19 cellular contexts compared by ENCODE assay signal in genomic region chr15:70166506-70167087, GRCh38.
DNase-seq lines count a peak whose midpoint lies in the region; ATAC-seq and TF ChIP-seq lines count a peak whose summit lies in the region.
"Had no signal": no experiment of that assay in that cellular context is flagged by ENCODE, and none has a peak within 500 bp of the region (broad histone marks: within the 10 kb centered on the region; RNA-seq: fewer than 3 reads in every experiment).

No MANE protein-coding gene starts in this region.

- H3K4me3 ChIP-seq in heart right ventricle (no peak overlapping the region), psoas muscle (no peak overlapping the region)
- H3K4me3 ChIP-seq: A549; BLaER1 treated with 17β-estradiol and CSF1 and Interleukin-3, amounts not matched to agents 10 nM and 100 nM; GM12878; GM23248 had no signal

- no peak overlapping the region for H3K27ac Mint-ChIP-seq in WTC11

- no peak overlapping the region for H3K4me3 Mint-ChIP-seq in WTC11

- peaks cover 0 to 9% (median 0%) of the 10 kb centered on the region in 7 donors for H3K27me3 ChIP-seq in heart right ventricle
- H3K27me3 ChIP-seq in psoas muscle (ENCODE audit: insufficient read depth in 3 of 3, low read length in 2 of 3) = peaks cover 0 to 2% (median 0%) of the 10 kb centered on the region in 3 donors

- H3K27ac ChIP-seq in heart right ventricle = peak overlapping the region in 9 of 10 donors; percentile 49 to 92 (median 75)
- H3K27ac ChIP-seq in psoas muscle = peak overlapping the region; percentile 82
- H3K27ac ChIP-seq: A549; BLaER1 treated with 17β-estradiol and CSF1 and Interleukin-3, amounts not matched to agents 10 nM and 100 nM; GM23248 had no signal

- H3K36me3 ChIP-seq in heart right ventricle = no peaks in the 10 kb centered on the region
- no peaks in the 10 kb centered on the region for H3K36me3 ChIP-seq in psoas muscle (ENCODE audit: insufficient read depth in 1 of 2, low read depth in 1 of 2)
- H3K36me3 ChIP-seq: BLaER1 treated with 17β-estradiol and CSF1 and Interleukin-3, amounts not matched to agents 10 nM and 100 nM had no signal

- H3K9me3 ChIP-seq in heart right ventricle (peaks cover 0 to 6% (median 0%) of the 10 kb centered on the region in 11 donors), psoas muscle (no peaks in the 10 kb centered on the region)

- CTCF ChIA-PET in WTC11 (lab: Charles Lee) = no interaction called here

- no peak for ATAC-seq in heart right ventricle
- ATAC-seq in Right ventricle myocardium inferior = no peak
- ATAC-seq in psoas muscle = no peak
- no peak for ATAC-seq in WTC11
- ATAC-seq: A549, GM12878 had no signal

- no peak for TF ChIP-seq CTCF in heart right ventricle (IDR thresholded peaks at IDR 0.05)
- TF ChIP-seq CTCF in psoas muscle (IDR thresholded peaks at IDR 0.05) = no peak
- TF ChIP-seq CTCF in WTC11 (IDR thresholded peaks at IDR 0.05) = no peak

- no peak for DNase-seq in heart right ventricle
- no peak for DNase-seq in Right ventricle myocardium inferior (ENCODE audit: missing footprints)
- peak; percentile 81 for DNase-seq in mesenteric fat pad (ENCODE audit: low spot score)
- no peak for DNase-seq in psoas muscle
- DNase-seq in WTC11 (ENCODE audit: low spot score) = no peak
- DNase-seq in SW480 (ENCODE audit: low spot score) = no peak
- no peak for DNase-seq in NCI-H345 treated with DMSO at 0.1 percent for 48 hours (lab: John Stamatoyannopoulos, UW; ENCODE audit: unreplicated experiment)
- DNase-seq: DND-41, GDM1, NCI-H1105 treated with DMSO at 0.1 percent for 48 hours, NCI-H1694 treated with DMSO at 0.1 percent for 48 hours, NCI-H2107, NCI-H226, NCI-H526 treated with DMSO at 0.1 percent for 48 hours, OCI-M1 had no signal

- no peaks in the 10 kb centered on the region for H3K9me3 Mint-ChIP-seq in WTC11

- WGBS in heart right ventricle, 2 donors = 74 to 79% methylated on average over 13 of the region's 13 CpGs
- 83 to 84% (median 83%) methylated on average over 13 of the region's 13 CpGs for WGBS in psoas muscle, 3 donors

- intact Hi-C loops in heart right ventricle (cut with DNase I) (loop anchor here in 3 of 10 donors (5.0 to 10.0 kb wide), 5 partner anchors 54 to 268 kb away; partner anchors contain the start of gene TLE3 (in 1 of the 3)), Right ventricle myocardium inferior (cut with DNase I) (loop anchor here (2.0 to 5.0 kb wide), 3 partner anchors 64 to 569 kb away; no protein-coding TSS in a partner anchor), psoas muscle (cut with DNase I) (no loop called here)

- H3K4me1 ChIP-seq in heart right ventricle (peaks cover 19 to 37% (median 28%) of the 10 kb centered on the region in 9 donors), psoas muscle (peaks cover 28% of the 10 kb centered on the region)
- H3K4me1 ChIP-seq: A549; BLaER1 treated with 17β-estradiol and CSF1 and Interleukin-3, amounts not matched to agents 10 nM and 100 nM had no signal

- no peaks in the 10 kb centered on the region for H3K36me3 Mint-ChIP-seq in WTC11

- POLR2A ChIA-PET in WTC11 (lab: Charles Lee) = no interaction called here

- H3K27me3 Mint-ChIP-seq in WTC11 (ENCODE audit: low read depth) = no peaks in the 10 kb centered on the region

- H3K4me1 Mint-ChIP-seq in WTC11 = peaks cover 11% of the 10 kb centered on the region

TF ChIP-seq in WTC11, 78 proteins besides CTCF, POLR2A, EP300 and RAD21 (continues in another document):
- TF ChIP-seq ZNF138 (CRISPR knock-in tag; conservative IDR thresholded peaks at IDR 0.05) = no peak
- TF ChIP-seq MYBL2 (CRISPR knock-in tag; IDR thresholded peaks at IDR 0.05) = no peak
- TF ChIP-seq PRDM15 (CRISPR knock-in tag; IDR thresholded peaks at IDR 0.05) = no peak
- no peak for TF ChIP-seq ZNF232 (CRISPR knock-in tag; IDR thresholded peaks at IDR 0.05)
- no peak for TF ChIP-seq ZSCAN18 (CRISPR knock-in tag; IDR thresholded peaks at IDR 0.05)
- TF ChIP-seq CREM (CRISPR knock-in tag; IDR thresholded peaks at IDR 0.05) = no peak
- no peak for TF ChIP-seq TP53 (CRISPR knock-in tag; IDR thresholded peaks at IDR 0.05)
- TF ChIP-seq PREB (CRISPR knock-in tag; IDR thresholded peaks at IDR 0.05; ENCODE audit: borderline replicate concordance) = no peak
- no peak for TF ChIP-seq AR (CRISPR knock-in tag; IDR thresholded peaks at IDR 0.05)
- TF ChIP-seq ATF2 (CRISPR knock-in tag; IDR thresholded peaks at IDR 0.05; ENCODE audit: borderline replicate concordance, low read depth) = no peak
